22 cellular contexts compared by ENCODE assay signal in genomic region chr22:46640293-46640692, GRCh38.
"Had no signal": no experiment of that assay in that cellular context is flagged by ENCODE, and none has a peak within 500 bp of the region (broad histone marks: within the 10 kb centered on the region; RNA-seq: fewer than 3 reads in every experiment).

No MANE protein-coding gene starts in this region.

- H3K4me3 ChIP-seq: spleen, thyroid gland, upper lobe of right lung had no signal

- H3K27me3 ChIP-seq: brain microvascular endothelial cell, foreskin keratinocyte, spleen, thyroid gland, upper lobe of right lung had no signal

- H3K9me3 ChIP-seq: spleen, thyroid gland, upper lobe of right lung had no signal

- H3K4me3 Mint-ChIP-seq: activated CD4-positive, alpha-beta T cell treated with anti-CD3 and anti-CD28 coated beads, Interleukin-2, amount 10 ng/mL, durations not matched to agents 7 days and 5 days; activated CD8-positive, alpha-beta memory T cell treated with anti-CD3 and anti-CD28 coated beads, Interleukin-2, amount 10 ng/mL, durations not matched to agents 7 days and 5 days; activated CD8-positive, alpha-beta T cell treated with anti-CD3 and anti-CD28 coated beads for 36 hours; activated naive CD4-positive, alpha-beta T cell treated with anti-CD3 and anti-CD28 coated beads, Interleukin-2, amount 50 U/mL, for 24 hours; naive B cell had no signal

- H3K27ac ChIP-seq: brain microvascular endothelial cell, foreskin keratinocyte, spleen, thyroid gland, upper lobe of right lung, VCaP had no signal

- H3K4me1 ChIP-seq: foreskin keratinocyte, spleen had no signal

- H3K27me3 Mint-ChIP-seq: activated CD4-positive, alpha-beta T cell treated with anti-CD3 and anti-CD28 coated beads, Interleukin-2, amount 10 ng/mL, durations not matched to agents 7 days and 5 days; activated CD8-positive, alpha-beta memory T cell treated with anti-CD3 and anti-CD28 coated beads, Interleukin-2, amount 10 ng/mL, durations not matched to agents 7 days and 5 days; activated CD8-positive, alpha-beta T cell treated with anti-CD3 and anti-CD28 coated beads for 36 hours; activated naive CD4-positive, alpha-beta T cell treated with anti-CD3 and anti-CD28 coated beads, Interleukin-2, amount 50 U/mL, for 24 hours; naive B cell; progenitor cell of endocrine pancreas had no signal

- H3K36me3 ChIP-seq: brain microvascular endothelial cell, thyroid gland, upper lobe of right lung had no signal

- DNase-seq: activated CD4-positive, alpha-beta T cell treated with anti-CD3 and anti-CD28 coated beads, Interleukin-2, amount 10 ng/mL, durations not matched to agents 7 days and 5 days; activated CD4-positive, CD25-positive, alpha-beta regulatory T cell treated with anti-CD3 and anti-CD28 coated beads, Interleukin-2, amount 50 U/mL, for 72 hours; activated CD8-positive, alpha-beta memory T cell treated with anti-CD3 and anti-CD28 coated beads, Interleukin-2, amount 10 ng/mL, durations not matched to agents 7 days and 5 days; activated CD8-positive, alpha-beta T cell treated with anti-CD3 and anti-CD28 coated beads for 36 hours; activated gamma-delta T cell treated with Interleukin-2 at 50 U/mL for 16 hours; activated T-cell treated with anti-CD3 and anti-CD28 coated beads for 4 hours; anterior cingulate cortex; brain microvascular endothelial cell; dermis blood vessel endothelial cell; effector CD8-positive, alpha-beta T cell; foreskin keratinocyte; hypothalamus; naive B cell; retina; spleen; stimulated activated CD4-positive, alpha-beta T cell treated with anti-CD3 and anti-CD28 coated beads, Interleukin-4, amount 100 ng/mL, for 1 hour; stimulated activated naive CD4-positive, alpha-beta T cell treated with Interleukin-2 at 50 U/mL for 16 hours; thyroid gland; upper lobe of right lung had no signal

- ATAC-seq: activated CD8-positive, alpha-beta memory T cell treated with anti-CD3 and anti-CD28 coated beads, Interleukin-2, amount 10 ng/mL, durations not matched to agents 7 days and 5 days; activated CD8-positive, alpha-beta T cell treated with anti-CD3 and anti-CD28 coated beads for 36 hours; foreskin keratinocyte; upper lobe of right lung had no signal

- H3K9me3 Mint-ChIP-seq: activated CD8-positive, alpha-beta T cell treated with anti-CD3 and anti-CD28 coated beads for 36 hours had no signal

- H3K27ac Mint-ChIP-seq: activated CD4-positive, alpha-beta T cell treated with anti-CD3 and anti-CD28 coated beads, Interleukin-2, amount 10 ng/mL, durations not matched to agents 7 days and 5 days; activated CD8-positive, alpha-beta memory T cell treated with anti-CD3 and anti-CD28 coated beads, Interleukin-2, amount 10 ng/mL, durations not matched to agents 7 days and 5 days; activated CD8-positive, alpha-beta T cell treated with anti-CD3 and anti-CD28 coated beads for 36 hours; activated naive CD4-positive, alpha-beta T cell treated with anti-CD3 and anti-CD28 coated beads, Interleukin-2, amount 50 U/mL, for 24 hours; progenitor cell of endocrine pancreas had no signal

- H3K4me1 Mint-ChIP-seq: activated CD4-positive, alpha-beta T cell treated with anti-CD3 and anti-CD28 coated beads, Interleukin-2, amount 10 ng/mL, durations not matched to agents 7 days and 5 days; activated CD8-positive, alpha-beta memory T cell treated with anti-CD3 and anti-CD28 coated beads, Interleukin-2, amount 10 ng/mL, durations not matched to agents 7 days and 5 days; activated naive CD4-positive, alpha-beta T cell treated with anti-CD3 and anti-CD28 coated beads, Interleukin-2, amount 50 U/mL, for 24 hours had no signal
